1 cellular context compared by ENCODE assay signal in genomic region chr2:119333360-119333759, GRCh38.
A peak's percentile ranks its signal among the peaks of the same experiment; 100 is the strongest.
TF ChIP-seq lines count a peak whose summit lies in the region.

No MANE protein-coding gene starts in this region.

TF ChIP-seq in HepG2, 621 proteins besides CTCF, POLR2A, EP300 and RAD21:
- TF ChIP-seq ARID4A (CRISPR knock-in tag; IDR thresholded peaks at IDR 0.05; ENCODE audit: borderline replicate concordance) (no peak), FOSL2 (CRISPR knock-in tag; IDR thresholded peaks at IDR 0.05) (peak; percentile 22; the same call in 1 of the 2 replicates), ATF4 (CRISPR knock-in tag; IDR thresholded peaks at IDR 0.05) (0 out of 4 replicates have a peak, but pooled peaks of 1 of the 2 experiments have one; percentile 26), ZNF773 (CRISPR knock-in tag; IDR thresholded peaks at IDR 0.05; ENCODE audit: borderline replicate concordance) (no peak), HDAC2 (CRISPR knock-in tag; IDR thresholded peaks at IDR 0.05) (no peak), CEBPB (IDR thresholded peaks at IDR 0.05; ENCODE audit: borderline replicate concordance, low read depth, low read length) (peak; percentile 73; the same call in 1 of the 2 replicates), BRD4 (CRISPR knock-in tag; IDR thresholded peaks at IDR 0.05) (no peak), ZNF282 (IDR thresholded peaks at IDR 0.05; ENCODE audit: partially characterized antibody) (no peak), ZNF740 (CRISPR knock-in tag; IDR thresholded peaks at IDR 0.05) (no peak), RFX1 (IDR thresholded peaks at IDR 0.05) (no peak), FIP1L1 (IDR thresholded peaks at IDR 0.05; ENCODE audit: borderline replicate concordance, insufficient read depth, low read depth, low read length) (no peak), ELF4 (CRISPR knock-in tag; IDR thresholded peaks at IDR 0.05; ENCODE audit: borderline replicate concordance) (no peak), ZBTB46 (CRISPR knock-in tag; IDR thresholded peaks at IDR 0.05; ENCODE audit: borderline replicate concordance) (no peak), MAFF (IDR thresholded peaks at IDR 0.05; ENCODE audit: low read depth, low read length) (peak; percentile 57; the same call in 1 of the 2 replicates), MAFK (conservative IDR thresholded peaks at IDR 0.05 in 1 of 2, IDR thresholded peaks at IDR 0.05 in 1 of 2; ENCODE audit: low read length in 2 of 2) (peak; percentile 59 to 70)
TF ChIP-seq in HepG2: peak in this region for 5.
